Comparison of ENCODE assay signal across 17 cellular contexts in genomic region chr6:154112181-154112809, GRCh38.
DNase-seq lines count a peak whose midpoint lies in the region; ATAC-seq and TF ChIP-seq lines count a peak whose summit lies in the region.
"Had no signal": no experiment of that assay in that cellular context is flagged by ENCODE, and none has a peak within 500 bp of the region (broad histone marks: within the 10 kb centered on the region; RNA-seq: fewer than 3 reads in every experiment).

No MANE protein-coding gene starts in this region.

- H3K36me3 Mint-ChIP-seq in activated T-helper 17 cell treated with anti-CD3 and anti-CD28 coated beads, Interleukin-2, amount 50 U/mL, for 72 hours (ENCODE audit: low read depth): no peaks in the 10 kb centered on the region

- in situ Hi-C loops in GM23248 (cut with MboI): no loop called here

- no peaks in the 10 kb centered on the region for H3K9me2 ChIP-seq in GM23248 (ENCODE audit: insufficient read depth)
- H3K9me2 ChIP-seq: SK-N-SH had no signal

- H3K4me3 ChIP-seq in GM23248 (no peak overlapping the region), left lung (no peak overlapping the region)
- H3K4me3 ChIP-seq: sigmoid colon, upper lobe of right lung had no signal

- no peaks in the 10 kb centered on the region for H4K20me1 ChIP-seq in GM23248 (ENCODE audit: insufficient read depth)

- no peak overlapping the region for H3K27ac ChIP-seq in GM23248
- no peak overlapping the region for H3K27ac ChIP-seq in left lung
- H3K27ac ChIP-seq: sigmoid colon, upper lobe of right lung had no signal

- H2AFZ ChIP-seq in GM23248: no peak overlapping the region

- DNase-seq in A172 (ENCODE audit: low spot score) (peak; percentile 53), GM23248 (peak; percentile 6), foreskin melanocyte (peak; percentile 28), left lung (no peak), NCI-H526 treated with DMSO at 0.1 percent for 48 hours (lab: John Stamatoyannopoulos, UW) (no peak), NCI-H1105 (lab: John Stamatoyannopoulos, UW) (no peak)
- DNase-seq: activated gamma-delta T cell treated with Interleukin-2 at 50 U/mL for 16 hours; anterior cingulate cortex; effector memory CD8-positive, alpha-beta T cell; NCI-H1092; NCI-H524 treated with DMSO at 0.1 percent for 48 hours; sigmoid colon; SK-N-SH; stimulated activated CD4-positive, alpha-beta T cell treated with anti-CD3 and anti-CD28 coated beads, Interleukin-1b, Interleukin-23, amount 100 ng/mL, for 48 hours; T1000; upper lobe of right lung had no signal

- no peaks in the 10 kb centered on the region for H3F3A ChIP-seq in GM23248 (ENCODE audit: insufficient read depth)

- H3K36me3 ChIP-seq in GM23248 (ENCODE audit: low read depth) (no peaks in the 10 kb centered on the region), left lung (no peaks in the 10 kb centered on the region)
- H3K36me3 ChIP-seq: sigmoid colon, upper lobe of right lung had no signal

- H3K4me1 ChIP-seq in GM23248 (ENCODE audit: insufficient read depth) (no peaks in the 10 kb centered on the region), left lung (no peaks in the 10 kb centered on the region)
- H3K4me1 ChIP-seq: sigmoid colon, upper lobe of right lung had no signal

- H3K27ac Mint-ChIP-seq in activated T-helper 17 cell treated with anti-CD3 and anti-CD28 coated beads, Interleukin-2, amount 50 U/mL, for 72 hours: no peak overlapping the region
- H3K27ac Mint-ChIP-seq: effector memory CD8-positive, alpha-beta T cell had no signal

- no peak for TF ChIP-seq CTCF in left lung (IDR thresholded peaks at IDR 0.05)

- intact Hi-C loops in left lung (cut with DNase I): no loop called here

- WGBS in GM23248 (ENCODE audit: low coverage in 1 of 2, low lambda C conversion rate in 2 of 2, missing lambda C conversion rate in 2 of 2), 2 experiments: 25 to 37% methylated on average over 2 of the region's 2 CpGs

- H3K27me3 Mint-ChIP-seq in activated T-helper 17 cell treated with anti-CD3 and anti-CD28 coated beads, Interleukin-2, amount 50 U/mL, for 72 hours: peaks cover 22% of the 10 kb centered on the region

- H3K79me2 ChIP-seq in GM23248 (ENCODE audit: insufficient read depth): no peaks in the 10 kb centered on the region

- peak; percentile 60 for ATAC-seq in activated T-helper 17 cell treated with anti-CD3 and anti-CD28 coated beads, Interleukin-2, amount 50 U/mL, for 72 hours (replicated peaks)
- no peak for ATAC-seq in left lung
- ATAC-seq: effector memory CD8-positive, alpha-beta T cell; upper lobe of right lung had no signal

- H3K27me3 ChIP-seq in GM23248 (replicated peaks; ENCODE audit: insufficient read depth) (no peaks in the 10 kb centered on the region), left lung (no peaks in the 10 kb centered on the region)
- H3K27me3 ChIP-seq: sigmoid colon, upper lobe of right lung had no signal

- H3K4me1 Mint-ChIP-seq in activated T-helper 17 cell treated with anti-CD3 and anti-CD28 coated beads, Interleukin-2, amount 50 U/mL, for 72 hours: no peaks in the 10 kb centered on the region

- peaks cover 3% of the 10 kb centered on the region for H3K9me3 Mint-ChIP-seq in activated T-helper 17 cell treated with anti-CD3 and anti-CD28 coated beads, Interleukin-2, amount 50 U/mL, for 72 hours
- H3K9me3 Mint-ChIP-seq: effector memory CD8-positive, alpha-beta T cell had no signal

- H3K9me3 ChIP-seq in GM23248 (ENCODE audit: low read depth) (no peaks in the 10 kb centered on the region), left lung (no peaks in the 10 kb centered on the region)
- H3K9me3 ChIP-seq: sigmoid colon, SK-N-SH, upper lobe of right lung had no signal

- no peak overlapping the region for H3K4me3 Mint-ChIP-seq in activated T-helper 17 cell treated with anti-CD3 and anti-CD28 coated beads, Interleukin-2, amount 50 U/mL, for 72 hours
- H3K4me3 Mint-ChIP-seq: effector memory CD8-positive, alpha-beta T cell had no signal

- H3K4me2 ChIP-seq in GM23248 (ENCODE audit: unreplicated experiment): no peak overlapping the region
- H3K4me2 ChIP-seq: SK-N-SH had no signal

- H3K9ac ChIP-seq in GM23248: no peak overlapping the region
- H3K9ac ChIP-seq: SK-N-SH had no signal

Comparison
In these comparisons a context has a peak if more than half of its experiments do, and no peak if none do; other contexts are left out.
1. DNase-seq: peak in A172 (single experiment), GM23248 (single experiment) and foreskin melanocyte (single experiment); none in left lung (0 of 2), NCI-H526 treated with DMSO at 0.1 percent for 48 hours (single experiment) and NCI-H1105 (single experiment).